1 cellular context compared by ENCODE assay signal in genomic region chr1:25031601-25031965, GRCh38.
TF ChIP-seq lines count a peak whose summit lies in the region.

No MANE protein-coding gene starts in this region.

TF ChIP-seq in GM23338, 12 proteins besides CTCF, POLR2A, EP300 and RAD21 (continued from another document):
- TF ChIP-seq, protein P1, sequence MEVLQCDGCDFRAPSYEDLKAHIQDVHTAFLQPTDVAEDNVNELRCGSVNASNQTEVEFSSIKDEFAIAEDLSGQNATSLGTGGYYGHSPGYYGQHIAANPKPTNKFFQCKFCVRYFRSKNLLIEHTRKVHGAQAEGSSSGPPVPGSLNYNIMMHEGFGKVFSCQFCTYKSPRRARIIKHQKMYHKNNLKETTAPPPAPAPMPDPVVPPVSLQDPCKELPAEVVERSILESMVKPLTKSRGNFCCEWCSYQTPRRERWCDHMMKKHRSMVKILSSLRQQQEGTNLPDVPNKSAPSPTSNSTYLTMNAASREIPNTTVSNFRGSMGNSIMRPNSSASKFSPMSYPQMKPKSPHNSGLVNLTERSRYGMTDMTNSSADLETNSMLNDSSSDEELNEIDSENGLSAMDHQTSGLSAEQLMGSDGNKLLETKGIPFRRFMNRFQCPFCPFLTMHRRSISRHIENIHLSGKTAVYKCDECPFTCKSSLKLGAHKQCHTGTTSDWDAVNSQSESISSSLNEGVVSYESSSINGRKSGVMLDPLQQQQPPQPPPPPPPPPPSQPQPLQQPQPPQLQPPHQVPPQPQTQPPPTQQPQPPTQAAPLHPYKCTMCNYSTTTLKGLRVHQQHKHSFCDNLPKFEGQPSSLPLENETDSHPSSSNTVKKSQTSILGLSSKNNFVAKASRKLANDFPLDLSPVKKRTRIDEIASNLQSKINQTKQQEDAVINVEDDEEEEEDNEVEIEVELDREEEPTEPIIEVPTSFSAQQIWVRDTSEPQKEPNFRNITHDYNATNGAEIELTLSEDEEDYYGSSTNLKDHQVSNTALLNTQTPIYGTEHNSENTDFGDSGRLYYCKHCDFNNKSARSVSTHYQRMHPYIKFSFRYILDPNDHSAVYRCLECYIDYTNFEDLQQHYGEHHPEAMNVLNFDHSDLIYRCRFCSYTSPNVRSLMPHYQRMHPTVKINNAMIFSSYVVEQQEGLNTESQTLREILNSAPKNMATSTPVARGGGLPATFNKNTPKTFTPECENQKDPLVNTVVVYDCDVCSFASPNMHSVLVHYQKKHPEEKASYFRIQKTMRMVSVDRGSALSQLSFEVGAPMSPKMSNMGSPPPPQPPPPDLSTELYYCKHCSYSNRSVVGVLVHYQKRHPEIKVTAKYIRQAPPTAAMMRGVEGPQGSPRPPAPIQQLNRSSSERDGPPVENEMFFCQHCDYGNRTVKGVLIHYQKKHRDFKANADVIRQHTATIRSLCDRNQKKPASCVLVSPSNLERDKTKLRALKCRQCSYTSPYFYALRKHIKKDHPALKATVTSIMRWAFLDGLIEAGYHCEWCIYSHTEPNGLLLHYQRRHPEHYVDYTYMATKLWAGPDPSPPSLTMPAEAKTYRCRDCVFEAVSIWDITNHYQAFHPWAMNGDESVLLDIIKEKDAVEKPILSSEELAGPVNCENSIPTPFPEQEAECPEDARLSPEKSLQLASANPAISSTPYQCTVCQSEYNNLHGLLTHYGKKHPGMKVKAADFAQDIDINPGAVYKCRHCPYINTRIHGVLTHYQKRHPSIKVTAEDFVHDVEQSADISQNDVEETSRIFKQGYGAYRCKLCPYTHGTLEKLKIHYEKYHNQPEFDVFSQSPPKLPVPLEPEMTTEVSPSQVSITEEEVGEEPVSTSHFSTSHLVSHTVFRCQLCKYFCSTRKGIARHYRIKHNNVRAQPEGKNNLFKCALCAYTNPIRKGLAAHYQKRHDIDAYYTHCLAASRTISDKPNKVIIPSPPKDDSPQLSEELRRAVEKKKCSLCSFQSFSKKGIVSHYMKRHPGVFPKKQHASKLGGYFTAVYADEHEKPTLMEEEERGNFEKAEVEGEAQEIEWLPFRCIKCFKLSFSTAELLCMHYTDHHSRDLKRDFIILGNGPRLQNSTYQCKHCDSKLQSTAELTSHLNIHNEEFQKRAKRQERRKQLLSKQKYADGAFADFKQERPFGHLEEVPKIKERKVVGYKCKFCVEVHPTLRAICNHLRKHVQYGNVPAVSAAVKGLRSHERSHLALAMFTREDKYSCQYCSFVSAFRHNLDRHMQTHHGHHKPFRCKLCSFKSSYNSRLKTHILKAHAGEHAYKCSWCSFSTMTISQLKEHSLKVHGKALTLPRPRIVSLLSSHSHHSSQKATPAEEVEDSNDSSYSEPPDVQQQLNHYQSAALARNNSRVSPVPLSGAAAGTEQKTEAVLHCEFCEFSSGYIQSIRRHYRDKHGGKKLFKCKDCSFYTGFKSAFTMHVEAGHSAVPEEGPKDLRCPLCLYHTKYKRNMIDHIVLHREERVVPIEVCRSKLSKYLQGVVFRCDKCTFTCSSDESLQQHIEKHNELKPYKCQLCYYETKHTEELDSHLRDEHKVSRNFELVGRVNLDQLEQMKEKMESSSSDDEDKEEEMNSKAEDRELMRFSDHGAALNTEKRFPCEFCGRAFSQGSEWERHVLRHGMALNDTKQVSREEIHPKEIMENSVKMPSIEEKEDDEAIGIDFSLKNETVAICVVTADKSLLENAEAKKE (CRISPR knock-in tag; IDR thresholded peaks at IDR 0.05): no peak
- no peak for TF ChIP-seq CREB1 (CRISPR knock-in tag; IDR thresholded peaks at IDR 0.05; ENCODE audit: low read depth)
